In genomic region chr22:31508536-31508935, GRCh38 we compare ENCODE assay signal across 17 cellular contexts. TPM values are rescaled to one million over a fixed set of nuclear protein-coding genes. Genes with fewer than 3 reads are reported as not detected.
A peak's percentile ranks its signal among the peaks of the same experiment; 100 is the strongest.
DNase-seq lines count a peak whose midpoint lies in the region; ATAC-seq and TF ChIP-seq lines count a peak whose summit lies in the region.
"Had no signal": no experiment of that assay in that cellular context is flagged by ENCODE, and none has a peak within 500 bp of the region (broad histone marks: within the 10 kb centered on the region; RNA-seq: fewer than 3 reads in every experiment).

No MANE protein-coding gene starts in this region.

- H3K27me3 Mint-ChIP-seq in activated T-cell treated with anti-CD3 and anti-CD28 coated beads, Interleukin-2, amount 50 U/mL, for 72 hours (ENCODE audit: low read depth), result no peaks in the 10 kb centered on the region
- H3K27me3 Mint-ChIP-seq in CD4-positive, alpha-beta memory T cell, result no peaks in the 10 kb centered on the region
- no peaks in the 10 kb centered on the region for H3K27me3 Mint-ChIP-seq in T-cell
- H3K27me3 Mint-ChIP-seq in central memory CD8-positive, alpha-beta T cell, result no peaks in the 10 kb centered on the region

- H3K9me3 Mint-ChIP-seq in activated T-cell treated with anti-CD3 and anti-CD28 coated beads, Interleukin-2, amount 50 U/mL, for 72 hours, result peaks cover 0 to 2% of the 10 kb centered on the region in 2 donors
- H3K9me3 Mint-ChIP-seq in CD4-positive, alpha-beta memory T cell, result no peaks in the 10 kb centered on the region
- no peaks in the 10 kb centered on the region for H3K9me3 Mint-ChIP-seq in T-cell
- no peaks in the 10 kb centered on the region for H3K9me3 Mint-ChIP-seq in central memory CD8-positive, alpha-beta T cell

- peaks cover 26% of the 10 kb centered on the region for H3K36me3 ChIP-seq in CD4-positive, alpha-beta memory T cell (ENCODE audit: insufficient read depth, low read length)
- no peaks in the 10 kb centered on the region for H3K36me3 ChIP-seq in Peyer's patch
- no peaks in the 10 kb centered on the region for H3K36me3 ChIP-seq in psoas muscle (ENCODE audit: insufficient read depth in 1 of 2, low read depth in 1 of 2)

- H3K27me3 ChIP-seq in CD4-positive, alpha-beta memory T cell (ENCODE audit: insufficient read depth, low read length), result no peaks in the 10 kb centered on the region
- no peaks in the 10 kb centered on the region for H3K27me3 ChIP-seq in Peyer's patch
- no peaks in the 10 kb centered on the region for H3K27me3 ChIP-seq in psoas muscle (ENCODE audit: insufficient read depth in 3 of 3, low read length in 2 of 3)

- peaks cover 18 to 60% of the 10 kb centered on the region in 2 donors for H3K36me3 Mint-ChIP-seq in activated T-cell treated with anti-CD3 and anti-CD28 coated beads, Interleukin-2, amount 50 U/mL, for 72 hours (ENCODE audit: insufficient read depth in 2 of 2)
- peaks cover 44 to 59% of the 10 kb centered on the region in 2 donors for H3K36me3 Mint-ChIP-seq in CD4-positive, alpha-beta memory T cell
- H3K36me3 Mint-ChIP-seq in T-cell, result peaks cover 47% of the 10 kb centered on the region
- peaks cover 39% of the 10 kb centered on the region for H3K36me3 Mint-ChIP-seq in central memory CD8-positive, alpha-beta T cell (ENCODE audit: insufficient read depth)

- 94 to 95% (median 94%) methylated on average over 4 of the region's 4 CpGs for WGBS in psoas muscle, 3 donors

- no peaks in the 10 kb centered on the region for H3K9me3 ChIP-seq in CD4-positive, alpha-beta memory T cell (ENCODE audit: control insufficient read depth in 1 of 2, low read length in 2 of 2)
- H3K9me3 ChIP-seq in Peyer's patch, result no peaks in the 10 kb centered on the region
- H3K9me3 ChIP-seq in psoas muscle, result peaks cover 5% of the 10 kb centered on the region

- H3K4me1 ChIP-seq in CD4-positive, alpha-beta memory T cell (ENCODE audit: insufficient read depth, low read length), result peaks cover 22% of the 10 kb centered on the region
- H3K4me1 ChIP-seq in Peyer's patch (no peaks in the 10 kb centered on the region), psoas muscle (no peaks in the 10 kb centered on the region)

- CTCF ChIA-PET in CD4-positive, alpha-beta memory T cell (lab: Charles Lee; ENCODE audit: partially characterized antibody), result no interaction called here
- CTCF ChIA-PET in T-cell (lab: Charles Lee), result no interaction called here

- H3K4me3 Mint-ChIP-seq in activated T-cell treated with anti-CD3 and anti-CD28 coated beads, Interleukin-2, amount 50 U/mL, for 72 hours, result peak overlapping the region in 1 of 2 donors; percentile 1
- peak overlapping the region in 2 of 8 donors; percentile 46 to 49 for H3K4me3 Mint-ChIP-seq in CD4-positive, alpha-beta memory T cell
- no peak overlapping the region for H3K4me3 Mint-ChIP-seq in T-cell
- H3K4me3 Mint-ChIP-seq in central memory CD8-positive, alpha-beta T cell, result no peak overlapping the region
- H3K4me3 Mint-ChIP-seq: CD14-positive monocyte, H9 had no signal

- intact Hi-C loops in CD4-positive, alpha-beta memory T cell (cut with micrococcal nuclease), result no loop called here
- intact Hi-C loops in psoas muscle (cut with DNase I), result no loop called here

- H3K4me1 Mint-ChIP-seq in activated T-cell treated with anti-CD3 and anti-CD28 coated beads, Interleukin-2, amount 50 U/mL, for 72 hours (ENCODE audit: low read depth), result peaks cover 61% of the 10 kb centered on the region
- H3K4me1 Mint-ChIP-seq in CD4-positive, alpha-beta memory T cell, result peaks cover 31 to 55% (median 38%) of the 10 kb centered on the region in 4 donors
- peaks cover 43 to 54% (median 53%) of the 10 kb centered on the region in 3 donors for H3K4me1 Mint-ChIP-seq in T-cell
- H3K4me1 Mint-ChIP-seq in central memory CD8-positive, alpha-beta T cell, result peaks cover 43% of the 10 kb centered on the region
- H3K4me1 Mint-ChIP-seq: CD14-positive monocyte had no signal

- ATAC-seq in activated T-cell treated with anti-CD3 and anti-CD28 coated beads, Interleukin-2, amount 50 U/mL, for 72 hours (replicated peaks in 1 of 2), result no peak
- ATAC-seq in T-cell (replicated peaks in 1 of 4), result no peak
- no peak for ATAC-seq in central memory CD8-positive, alpha-beta T cell (replicated peaks; ENCODE audit: extremely low read depth, poor library complexity, severe bottlenecking)
- ATAC-seq in psoas muscle, result no peak
- no peak for ATAC-seq in HG03097 (IDR thresholded peaks at IDR 0.05; ENCODE audit: low FRiP score, unreplicated experiment)

- H3K4me3 ChIP-seq in CD4-positive, alpha-beta memory T cell (ENCODE audit: low read length in 2 of 2), result no peak overlapping the region
- H3K4me3 ChIP-seq in Peyer's patch, result no peak overlapping the region
- no peak overlapping the region for H3K4me3 ChIP-seq in psoas muscle

- no peak for TF ChIP-seq POLR2A in Peyer's patch (IDR thresholded peaks at IDR 0.05)

- H3K27ac Mint-ChIP-seq in activated T-cell treated with anti-CD3 and anti-CD28 coated beads, Interleukin-2, amount 50 U/mL, for 72 hours, result peak overlapping the region; percentile 67
- H3K27ac Mint-ChIP-seq in CD4-positive, alpha-beta memory T cell, result peak overlapping the region in 4 of 7 donors; percentile 25 to 82 (median 69)
- peak overlapping the region; percentile 28 to 50 for H3K27ac Mint-ChIP-seq in T-cell
- peak overlapping the region; percentile 41 for H3K27ac Mint-ChIP-seq in central memory CD8-positive, alpha-beta T cell (ENCODE audit: low read depth)
- H3K27ac Mint-ChIP-seq: H9 had no signal

- TF ChIP-seq CTCF in Peyer's patch (IDR thresholded peaks at IDR 0.05) (no peak), psoas muscle (IDR thresholded peaks at IDR 0.05) (no peak)

- no peak overlapping the region for H3K27ac ChIP-seq in CD4-positive, alpha-beta memory T cell (ENCODE audit: low read depth, low read length)
- no peak overlapping the region for H3K27ac ChIP-seq in Peyer's patch
- no peak overlapping the region for H3K27ac ChIP-seq in psoas muscle

- POLR2A ChIA-PET in CD4-positive, alpha-beta memory T cell (lab: Charles Lee; ENCODE audit: partially characterized antibody), result no interaction called here
- POLR2A ChIA-PET in T-cell (lab: Charles Lee), result interaction anchor here in 1 of 2 donors (0.6 kb wide), 1 partner anchor 379 kb away, joined by 6 read pairs; no protein-coding TSS in a partner anchor

- no peak for DNase-seq in activated T-cell treated with anti-CD3 and anti-CD28 coated beads, Interleukin-2, amount 50 U/mL, for 72 hours
- DNase-seq in activated T-cell treated with anti-CD3 and anti-CD28 coated beads, Interleukin-2, amount 50 U/mL, for 1 hour, result no peak
- DNase-seq in CD4-positive, alpha-beta memory T cell, result no peak
- DNase-seq in T-cell (no peak), Peyer's patch (no peak), psoas muscle (no peak)
- no peak for DNase-seq in central memory CD8-positive, alpha-beta T cell (ENCODE audit: low spot score in 2 of 2)
- DNase-seq: DMS79 treated with DMSO at 0.1 percent for 48 hours, H9, Karpas-422, MM.1S, NCI-H1105, NCI-H1694 treated with DMSO at 0.1 percent for 48 hours, NCI-H226, NCI-H524 treated with DMSO at 0.1 percent for 48 hours had no signal

RNA-seq across cellular contexts. Expression of gene SFI1, which starts 12.2 kb away (rescaled TPM):
- 100 to 1,000 TPM; 285 to 342 TPM for total RNA-seq in activated T-cell treated with anti-CD3 and anti-CD28 coated beads, Interleukin-2, amount 50 U/mL, for 72 hours
- total RNA-seq in CD4-positive, alpha-beta memory T cell, result 100 to 1,000 TPM; 323 to 333 TPM
- 10 to 100 TPM; 14.7 to 40.5 TPM for polyA plus RNA-seq in CD4-positive, alpha-beta memory T cell
- total RNA-seq in T-cell (100 to 1,000 TPM; 284 to 383 (median 304) TPM), Peyer's patch (100 to 1,000 TPM; 124 to 307 (median 198) TPM), psoas muscle (1 to 10 TPM; 2.7 to 8.6 (median 4.1) TPM)
- 1 to 10 TPM; 1.5 to 4.1 (median 2.2) TPM for polyA plus RNA-seq in psoas muscle

RNA-seq across cellular contexts. Expression of gene EIF4ENIF1, which starts 18.9 kb away (rescaled TPM):
- 10 to 100 TPM; 46.9 to 48.6 TPM for total RNA-seq in activated T-cell treated with anti-CD3 and anti-CD28 coated beads, Interleukin-2, amount 50 U/mL, for 72 hours
- total RNA-seq in CD4-positive, alpha-beta memory T cell, result 10 to 100 TPM; 41.9 to 50.7 TPM
- 10 to 100 TPM in 1 of 2 donors, 1 to 10 TPM in 1; 6.6 to 17.2 TPM for polyA plus RNA-seq in CD4-positive, alpha-beta memory T cell
- total RNA-seq in T-cell (10 to 100 TPM; 25.4 to 39.0 (median 29.0) TPM), Peyer's patch (10 to 100 TPM; 22.2 to 47.9 (median 26.2) TPM), psoas muscle (10 to 100 TPM; 24.8 to 34.2 (median 26.6) TPM)
- 10 to 100 TPM in 2 of 3 donors, 1 to 10 TPM in 1; 9.2 to 23.4 (median 10.4) TPM for polyA plus RNA-seq in psoas muscle

Comparison
In these comparisons a context has a peak if more than half of its experiments do, and no peak if none do; other contexts are left out.
1. RNA of gene SFI1, which starts 12.2 kb away (total RNA-seq): 285 to 342 TPM in activated T-cell treated with anti-CD3 and anti-CD28 coated beads, Interleukin-2, amount 50 U/mL, for 72 hours, 323 to 333 TPM in CD4-positive, alpha-beta memory T cell, 284 to 383 TPM in T-cell and 124 to 307 TPM in Peyer's patch; 2.7 to 8.6 TPM in psoas muscle; every median in the first group is over 10 times any median in the second.
2. Peak in every context shown above with its lines, with median percentiles within 50 percentile points of each other: H3K27ac Mint-ChIP-seq.